34 cellular contexts compared by ENCODE assay signal in the genomic region with DNA sequence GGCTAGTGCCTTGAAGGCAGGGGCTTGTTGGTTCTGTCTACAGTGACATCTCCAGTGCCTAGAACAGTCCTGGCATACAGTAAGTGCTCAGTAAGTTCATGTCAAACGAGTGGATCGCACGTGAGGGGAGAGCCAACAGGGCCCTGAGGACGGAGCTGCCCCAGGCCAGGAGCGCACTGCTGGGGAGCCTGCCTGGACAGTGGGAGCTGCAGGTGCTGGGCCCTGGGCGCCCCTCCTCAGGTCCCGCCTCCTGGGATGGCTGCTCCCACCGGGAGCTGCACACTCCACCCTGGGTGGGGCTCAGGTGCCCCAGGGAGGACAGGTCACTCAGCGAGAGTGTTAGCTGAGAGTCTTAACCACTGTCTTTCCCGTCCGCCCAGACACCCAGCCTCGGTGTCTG. TPM values are rescaled to one million over a fixed set of nuclear protein-coding genes. Genes with fewer than 3 reads are reported as not detected.
"Had no signal": no experiment of that assay in that cellular context is flagged by ENCODE, and none has a peak within 500 bp of the region (broad histone marks: within the 10 kb centered on the region; RNA-seq: fewer than 3 reads in every experiment).

No MANE protein-coding gene starts in this region.

- ATAC-seq: activated CD4-positive, alpha-beta T cell treated with anti-CD3 and anti-CD28 coated beads for 36 hours; activated CD8-positive, alpha-beta memory T cell treated with anti-CD3 and anti-CD28 coated beads, Interleukin-2, amount 10 ng/mL, durations not matched to agents 7 days and 5 days; activated CD8-positive, alpha-beta T cell treated with anti-CD3 and anti-CD28 coated beads, Interleukin-2, amount 10 ng/mL, durations not matched to agents 7 days and 5 days; heart left ventricle; left lobe of liver; mucosa of descending colon; stimulated activated memory B cell treated with anti-CD40 and anti-IgM and Interleukin-4, amounts not matched to agents 10 μg/mL and 1 μg/mL and 100 μg/mL, for 72 hours; stimulated activated naive CD8-positive, alpha-beta T cell treated with anti-CD3 and anti-CD28 coated beads, Interleukin-15, amount 100 ng/mL, for 72 hours had no signal

- H3K4me1 ChIP-seq: breast epithelium had no signal

- H3K27me3 Mint-ChIP-seq: activated CD4-positive, alpha-beta T cell treated with anti-CD3 and anti-CD28 coated beads for 36 hours; activated CD8-positive, alpha-beta memory T cell treated with anti-CD3 and anti-CD28 coated beads, Interleukin-2, amount 10 ng/mL, durations not matched to agents 7 days and 5 days; activated naive CD4-positive, alpha-beta T cell treated with anti-CD3 and anti-CD28 coated beads, Interleukin-2, amount 50 U/mL, for 24 hours; central memory CD8-positive, alpha-beta T cell; stimulated activated naive CD8-positive, alpha-beta T cell treated with anti-CD3 and anti-CD28 coated beads, Interleukin-15, amount 100 ng/mL, for 72 hours had no signal

- FAIRE-seq: endometrium had no signal

- H3K9me3 Mint-ChIP-seq: activated naive CD4-positive, alpha-beta T cell treated with anti-CD3 and anti-CD28 coated beads, Interleukin-2, amount 50 U/mL, for 24 hours; activated T-helper 2 cell treated with anti-CD3 and anti-CD28 coated beads, Interferon-gamma antibody, Interleukin-2, Interleukin-4, amounts not matched to agents 10 μg/mL and 5 μg/mL and 100 μg/mL, durations not matched to agents 14 hours and 24 hours and 36 hours; central memory CD8-positive, alpha-beta T cell; immature natural killer cell; nephron; stimulated activated memory B cell treated with anti-CD40 and anti-IgM and Interleukin-4, amounts not matched to agents 10 μg/mL and 1 μg/mL and 100 μg/mL, for 72 hours; stimulated activated naive CD8-positive, alpha-beta T cell treated with anti-CD3 and anti-CD28 coated beads, Interleukin-15, amount 100 ng/mL, for 72 hours had no signal

- H3K4me2 ChIP-seq: smooth muscle cell had no signal

- H3K9me3 ChIP-seq: breast epithelium, heart left ventricle, mucosa of descending colon, neutrophil, ovary, sigmoid colon, thyroid gland had no signal

- H3K27ac ChIP-seq: breast epithelium, neutrophil, ovary, sigmoid colon, thyroid gland had no signal

- H3K4me3 ChIP-seq: breast epithelium, heart left ventricle, mucosa of descending colon, ovary, smooth muscle cell, thyroid gland had no signal

- H3K4me3 Mint-ChIP-seq: activated CD4-positive, alpha-beta T cell treated with anti-CD3 and anti-CD28 coated beads for 36 hours; activated CD8-positive, alpha-beta memory T cell treated with anti-CD3 and anti-CD28 coated beads, Interleukin-2, amount 10 ng/mL, durations not matched to agents 7 days and 5 days; activated CD8-positive, alpha-beta T cell treated with anti-CD3 and anti-CD28 coated beads, Interleukin-2, amount 10 ng/mL, durations not matched to agents 7 days and 5 days; activated naive CD4-positive, alpha-beta T cell treated with anti-CD3 and anti-CD28 coated beads, Interleukin-2, amount 50 U/mL, for 24 hours; central memory CD8-positive, alpha-beta T cell; immature natural killer cell; nephron; stimulated activated memory B cell treated with anti-CD40 and anti-IgM and Interleukin-4, amounts not matched to agents 10 μg/mL and 1 μg/mL and 100 μg/mL, for 72 hours; stimulated activated naive CD8-positive, alpha-beta T cell treated with anti-CD3 and anti-CD28 coated beads, Interleukin-15, amount 100 ng/mL, for 72 hours had no signal

- H3K27ac Mint-ChIP-seq: activated CD4-positive, alpha-beta T cell treated with anti-CD3 and anti-CD28 coated beads for 36 hours; activated CD8-positive, alpha-beta memory T cell treated with anti-CD3 and anti-CD28 coated beads, Interleukin-2, amount 10 ng/mL, durations not matched to agents 7 days and 5 days; activated naive CD4-positive, alpha-beta T cell treated with anti-CD3 and anti-CD28 coated beads, Interleukin-2, amount 50 U/mL, for 24 hours; activated T-helper 2 cell treated with anti-CD3 and anti-CD28 coated beads, Interferon-gamma antibody, Interleukin-2, Interleukin-4, amounts not matched to agents 10 μg/mL and 5 μg/mL and 100 μg/mL, durations not matched to agents 14 hours and 24 hours and 36 hours; nephron; progenitor cell of endocrine pancreas; stimulated activated memory B cell treated with anti-CD40 and anti-IgM and Interleukin-4, amounts not matched to agents 10 μg/mL and 1 μg/mL and 100 μg/mL, for 72 hours had no signal

- DNase-seq: activated CD4-positive, alpha-beta T cell treated with anti-CD3 and anti-CD28 coated beads for 36 hours; activated CD4-positive, CD25-positive, alpha-beta regulatory T cell; activated CD8-positive, alpha-beta memory T cell treated with anti-CD3 and anti-CD28 coated beads, Interleukin-2, amount 10 ng/mL, durations not matched to agents 7 days and 5 days; activated CD8-positive, alpha-beta T cell treated with anti-CD3 and anti-CD28 coated beads, Interleukin-2, amount 10 ng/mL, durations not matched to agents 7 days and 5 days; activated T-cell treated with anti-CD3 and anti-CD28 coated beads, Interleukin-2, amount 50 U/mL, for 48 hours; dermis blood vessel endothelial cell; effector CD8-positive, alpha-beta T cell; foreskin fibroblast; hypothalamus; immature natural killer cell; ovary; sigmoid colon; stimulated activated CD4-positive, alpha-beta T cell treated with anti-CD3 and anti-CD28 coated beads, Interleukin-1b, Interleukin-23, amount 100 ng/mL, for 48 hours; stimulated activated CD4-positive, alpha-beta T cell treated with anti-CD3 and anti-CD28 coated beads, Interleukin-4, amount 100 ng/mL, for 4 hours; stimulated activated CD8-positive, alpha-beta memory T cell treated with anti-CD3 and anti-CD28 coated beads, Interleukin-4, amount 100 ng/mL, for 48 hours; stimulated activated naive CD8-positive, alpha-beta T cell treated with anti-CD3 and anti-CD28 coated beads, Interleukin-15, amount 100 ng/mL, for 72 hours; substantia nigra; T-helper 2 cell; thyroid gland had no signal

- H3K36me3 Mint-ChIP-seq: activated CD8-positive, alpha-beta memory T cell treated with anti-CD3 and anti-CD28 coated beads, Interleukin-2, amount 10 ng/mL, durations not matched to agents 7 days and 5 days; activated naive CD4-positive, alpha-beta T cell treated with anti-CD3 and anti-CD28 coated beads, Interleukin-2, amount 50 U/mL, for 24 hours; immature natural killer cell; stimulated activated memory B cell treated with anti-CD40 and anti-IgM and Interleukin-4, amounts not matched to agents 10 μg/mL and 1 μg/mL and 100 μg/mL, for 72 hours had no signal

- H3K27me3 ChIP-seq: breast epithelium, heart left ventricle, ovary, sigmoid colon, thyroid gland had no signal

- H3K36me3 ChIP-seq: breast epithelium, heart left ventricle, neutrophil, ovary, sigmoid colon had no signal

RNA-seq across cellular contexts. Expression of gene EVPL, which starts 1.8 kb away (rescaled TPM):
- total RNA-seq: activated T-helper 2 cell treated with anti-CD3 and anti-CD28 coated beads, Interferon-gamma antibody, Interleukin-2, Interleukin-4, amounts not matched to agents 10 μg/mL and 5 μg/mL and 100 μg/mL, durations not matched to agents 14 hours and 24 hours and 36 hours; lung microvascular endothelial cell; myocyte had no signal
